ENCODE assay signal across 14 cellular contexts in genomic region chr6:130676077-130676772, GRCh38.
DNase-seq lines count a peak whose midpoint lies in the region; ATAC-seq and TF ChIP-seq lines count a peak whose summit lies in the region.
"Had no signal": no experiment of that assay in that cellular context is flagged by ENCODE, and none has a peak within 500 bp of the region (broad histone marks: within the 10 kb centered on the region; RNA-seq: fewer than 3 reads in every experiment).

No MANE protein-coding gene starts in this region.

- H3K36me3 Mint-ChIP-seq in activated naive CD8-positive, alpha-beta T cell treated with anti-CD3 and anti-CD28 coated beads, Interleukin-2, amount 10 ng/mL, durations not matched to agents 7 days and 5 days: peaks cover 20% of the 10 kb centered on the region
- H3K36me3 Mint-ChIP-seq in activated naive CD8-positive, alpha-beta T cell treated with anti-CD3 and anti-CD28 coated beads, Interleukin-2, amount 50 U/mL, for 24 hours (ENCODE audit: low read depth): peaks cover 8% of the 10 kb centered on the region

- H3K36me3 ChIP-seq in RWPE2 (ENCODE audit: low read depth): no peaks in the 10 kb centered on the region
- H3K36me3 ChIP-seq in osteoblast (ENCODE audit: insufficient read depth, low read length): no peaks in the 10 kb centered on the region
- no peaks in the 10 kb centered on the region for H3K36me3 ChIP-seq in OCI-LY7 (ENCODE audit: insufficient read depth, low read length)
- no peaks in the 10 kb centered on the region for H3K36me3 ChIP-seq in SK-N-SH (replicated peaks in 1 of 2; ENCODE audit: control insufficient read depth in 1 of 2, insufficient read depth in 2 of 2, low read length in 1 of 2)
- H3K36me3 ChIP-seq: gastroesophageal sphincter, neutrophil had no signal

- TF ChIP-seq RAD21 in SK-N-SH (IDR thresholded peaks at IDR 0.05; ENCODE audit: low read length): no peak

- POLR2A ChIA-PET in activated naive CD8-positive, alpha-beta T cell treated with anti-CD3 and anti-CD28 coated beads, Interleukin-2, amount 10 ng/mL, durations not matched to agents 7 days and 5 days (lab: Charles Lee): no interaction called here
- POLR2A ChIA-PET in OCI-LY7 (lab: Charles Lee) (interaction anchor here (0.7 to 1.1 kb wide), 4 partner anchors 11 to 320 kb away, joined by 3 read pairs; no protein-coding TSS in a partner anchor), SK-N-SH (lab: Yijun Ruan, JAX) (no interaction called here)

- peaks cover 25% of the 10 kb centered on the region for H3K9me3 Mint-ChIP-seq in activated naive CD8-positive, alpha-beta T cell treated with anti-CD3 and anti-CD28 coated beads, Interleukin-2, amount 10 ng/mL, durations not matched to agents 7 days and 5 days
- H3K9me3 Mint-ChIP-seq in activated naive CD8-positive, alpha-beta T cell treated with anti-CD3 and anti-CD28 coated beads, Interleukin-2, amount 50 U/mL, for 24 hours: peaks cover 16% of the 10 kb centered on the region

- TF ChIP-seq CTCF in RWPE2 (IDR thresholded peaks at IDR 0.05; ENCODE audit: poor library complexity, severe bottlenecking) (peak; percentile 24), foreskin keratinocyte (conservative IDR thresholded peaks at IDR 0.05) (peak; percentile 22), osteoblast (IDR thresholded peaks at IDR 0.05; ENCODE audit: extremely low read depth, low read depth, low read length) (no peak), OCI-LY7 (conservative IDR thresholded peaks at IDR 0.05; ENCODE audit: low read length) (no peak), SK-N-SH (IDR thresholded peaks at IDR 0.05) (no peak)

- H3K9me2 ChIP-seq in OCI-LY7 (ENCODE audit: insufficient read depth, low read length): no peaks in the 10 kb centered on the region
- no peaks in the 10 kb centered on the region for H3K9me2 ChIP-seq in SK-N-SH

- no peak for DNase-seq in activated naive CD8-positive, alpha-beta T cell treated with anti-CD3 and anti-CD28 coated beads, Interleukin-2, amount 10 ng/mL, durations not matched to agents 7 days and 5 days
- no peak for DNase-seq in activated naive CD8-positive, alpha-beta T cell treated with anti-CD3 and anti-CD28 coated beads, Interleukin-2, amount 50 U/mL, for 24 hours
- DNase-seq in RWPE2 (ENCODE audit: low spot score) (no peak), foreskin keratinocyte (no peak), osteoblast (ENCODE audit: insufficient read length, low spot score, missing footprints) (no peak), OCI-LY7 (ENCODE audit: low spot score) (no peak), SK-N-SH (no peak), posterior vena cava (ENCODE audit: low spot score) (no peak)
- DNase-seq: RPMI8226; stimulated activated CD4-positive, alpha-beta T cell treated with anti-CD3 and anti-CD28 coated beads, Interleukin-15, amount 100 ng/mL, for 24 hours; stimulated activated CD8-positive, alpha-beta memory T cell treated with anti-CD3 and anti-CD28 coated beads, Interleukin-4, amount 100 ng/mL, for 48 hours had no signal

- H3K27me3 ChIP-seq in RWPE2 (ENCODE audit: insufficient read depth, poor library complexity, severe bottlenecking) (no peaks in the 10 kb centered on the region), foreskin keratinocyte (no peaks in the 10 kb centered on the region), osteoblast (ENCODE audit: insufficient read depth, low read length) (no peaks in the 10 kb centered on the region), SK-N-SH (ENCODE audit: insufficient read depth) (no peaks in the 10 kb centered on the region)
- H3K27me3 ChIP-seq: gastroesophageal sphincter, neutrophil had no signal

- no peak overlapping the region for H2AFZ ChIP-seq in osteoblast (ENCODE audit: low read length)
- no peak overlapping the region for H2AFZ ChIP-seq in OCI-LY7 (ENCODE audit: low read length)
- H2AFZ ChIP-seq in SK-N-SH (ENCODE audit: low read depth): no peak overlapping the region

- H3K4me3 Mint-ChIP-seq in activated naive CD8-positive, alpha-beta T cell treated with anti-CD3 and anti-CD28 coated beads, Interleukin-2, amount 10 ng/mL, durations not matched to agents 7 days and 5 days: no peak overlapping the region
- H3K4me3 Mint-ChIP-seq in activated naive CD8-positive, alpha-beta T cell treated with anti-CD3 and anti-CD28 coated beads, Interleukin-2, amount 50 U/mL, for 24 hours: no peak overlapping the region

- no peaks in the 10 kb centered on the region for H3K27me3 Mint-ChIP-seq in activated naive CD8-positive, alpha-beta T cell treated with anti-CD3 and anti-CD28 coated beads, Interleukin-2, amount 10 ng/mL, durations not matched to agents 7 days and 5 days
- no peaks in the 10 kb centered on the region for H3K27me3 Mint-ChIP-seq in activated naive CD8-positive, alpha-beta T cell treated with anti-CD3 and anti-CD28 coated beads, Interleukin-2, amount 50 U/mL, for 24 hours

- CTCF ChIA-PET in OCI-LY7 (lab: Charles Lee; ENCODE audit: unreplicated experiment): no interaction called here
- CTCF ChIA-PET in SK-N-SH (lab: Yijun Ruan, JAX): interaction anchor here (0.6 kb wide), 1 partner anchor 985 kb away, joined by 3 read pairs; no protein-coding TSS in a partner anchor

- H3F3A ChIP-seq in SK-N-SH (replicated peaks; ENCODE audit: insufficient read depth): no peaks in the 10 kb centered on the region

- no peaks in the 10 kb centered on the region for H3K9me3 ChIP-seq in RWPE2 (ENCODE audit: severe bottlenecking)
- no peaks in the 10 kb centered on the region for H3K9me3 ChIP-seq in osteoblast (ENCODE audit: low read depth, low read length)
- no peaks in the 10 kb centered on the region for H3K9me3 ChIP-seq in OCI-LY7 (ENCODE audit: low read length)
- no peaks in the 10 kb centered on the region for H3K9me3 ChIP-seq in SK-N-SH
- H3K9me3 ChIP-seq: neutrophil had no signal

- H3K4me2 ChIP-seq in osteoblast (ENCODE audit: insufficient read depth, low read length): no peak overlapping the region
- no peak overlapping the region for H3K4me2 ChIP-seq in OCI-LY7 (ENCODE audit: low read length)
- H3K4me2 ChIP-seq in SK-N-SH: no peak overlapping the region

- H3K4me1 ChIP-seq in RWPE2 (ENCODE audit: insufficient read depth, poor library complexity, severe bottlenecking): peaks cover 21% of the 10 kb centered on the region
- peaks cover 11% of the 10 kb centered on the region for H3K4me1 ChIP-seq in foreskin keratinocyte
- H3K4me1 ChIP-seq in osteoblast (ENCODE audit: insufficient read depth, low read length): peaks cover 28% of the 10 kb centered on the region
- H3K4me1 ChIP-seq in OCI-LY7 (ENCODE audit: insufficient read depth, low read length, poor library complexity, severe bottlenecking): no peaks in the 10 kb centered on the region
- H3K4me1 ChIP-seq in SK-N-SH (ENCODE audit: control insufficient read depth in 1 of 2, insufficient read depth in 2 of 2, low read depth in 1 of 2, low read length in 1 of 2): no peaks in the 10 kb centered on the region; a peak in 2 of 4 replicates

- H3K27ac ChIP-seq in RWPE2 (ENCODE audit: poor library complexity, severe bottlenecking) (no peak overlapping the region), foreskin keratinocyte (no peak overlapping the region), osteoblast (ENCODE audit: low read depth, low read length) (no peak overlapping the region), OCI-LY7 (ENCODE audit: low read depth, low read length, poor library complexity, severe bottlenecking) (no peak overlapping the region), SK-N-SH (ENCODE audit: low read depth in 2 of 2, low read length in 1 of 2) (no peak overlapping the region)
- H3K27ac ChIP-seq: gastroesophageal sphincter, neutrophil had no signal

- H4K20me1 ChIP-seq in osteoblast (ENCODE audit: insufficient read depth, low read length) (no peaks in the 10 kb centered on the region), OCI-LY7 (ENCODE audit: insufficient read depth, low read length) (0 out of 2 replicates have a peak, but pooled peaks cover 4% of the 10 kb centered on the region), SK-N-SH (ENCODE audit: insufficient read depth) (no peaks in the 10 kb centered on the region)

- H3K4me1 Mint-ChIP-seq in activated naive CD8-positive, alpha-beta T cell treated with anti-CD3 and anti-CD28 coated beads, Interleukin-2, amount 10 ng/mL, durations not matched to agents 7 days and 5 days: peaks cover 5% of the 10 kb centered on the region
- H3K4me1 Mint-ChIP-seq in activated naive CD8-positive, alpha-beta T cell treated with anti-CD3 and anti-CD28 coated beads, Interleukin-2, amount 50 U/mL, for 24 hours: peaks cover 5% of the 10 kb centered on the region

- WGBS in SK-N-SH (ENCODE audit: low lambda C conversion rate): 23% methylated on average over 1 of the region's 1 CpG

- intact Hi-C loops in OCI-LY7 (cut with micrococcal nuclease; ENCODE audit: unreplicated experiment): no loop called here
- intact Hi-C loops in posterior vena cava (cut with DNase I): no loop called here

- H3K27ac Mint-ChIP-seq in activated naive CD8-positive, alpha-beta T cell treated with anti-CD3 and anti-CD28 coated beads, Interleukin-2, amount 10 ng/mL, durations not matched to agents 7 days and 5 days: peak overlapping the region; percentile 37
- H3K27ac Mint-ChIP-seq in activated naive CD8-positive, alpha-beta T cell treated with anti-CD3 and anti-CD28 coated beads, Interleukin-2, amount 50 U/mL, for 24 hours: no peak overlapping the region

- no peak for TF ChIP-seq EP300 in SK-N-SH (IDR thresholded peaks at IDR 0.05; ENCODE audit: borderline replicate concordance in 1 of 2, low read depth in 1 of 2, low read length in 1 of 2)

- H3K4me3 ChIP-seq in RWPE2 (ENCODE audit: severe bottlenecking): no peak overlapping the region
- H3K4me3 ChIP-seq in osteoblast (ENCODE audit: insufficient read depth, low read length): no peak overlapping the region
- H3K4me3 ChIP-seq in OCI-LY7 (ENCODE audit: low read depth, low read length, poor library complexity, severe bottlenecking): no peak overlapping the region
- no peak overlapping the region for H3K4me3 ChIP-seq in SK-N-SH (ENCODE audit: low read depth in 2 of 2, low read length in 1 of 2)
- H3K4me3 ChIP-seq: gastroesophageal sphincter had no signal

- no peak for ATAC-seq in activated naive CD8-positive, alpha-beta T cell treated with anti-CD3 and anti-CD28 coated beads, Interleukin-2, amount 10 ng/mL, durations not matched to agents 7 days and 5 days (ENCODE audit: low read depth)
- no peak for ATAC-seq in activated naive CD8-positive, alpha-beta T cell treated with anti-CD3 and anti-CD28 coated beads, Interleukin-2, amount 50 U/mL, for 24 hours
- ATAC-seq in RWPE2 (ENCODE audit: low read depth) (no peak), foreskin keratinocyte (no peak)
- ATAC-seq: gastroesophageal sphincter, left lobe of liver had no signal

- no TSS peak for BruUV-seq in OCI-LY7 (replicated peaks; lab: Mats Ljungman, UMichigan)

- no peak overlapping the region for H3K9ac ChIP-seq in SK-N-SH

- H3K79me2 ChIP-seq in osteoblast (ENCODE audit: insufficient read depth, low read length) (no peaks in the 10 kb centered on the region), OCI-LY7 (ENCODE audit: insufficient read depth, low read depth, low read length) (no peaks in the 10 kb centered on the region), SK-N-SH (ENCODE audit: insufficient read depth) (no peaks in the 10 kb centered on the region)

TF ChIP-seq in SK-N-SH, 30 proteins besides CTCF, POLR2A, EP300 and RAD21 (continues in another document):
- TF ChIP-seq MAX (IDR thresholded peaks at IDR 0.05; ENCODE audit: low read depth): no peak

Comparison
In these comparisons a context has a peak if more than half of its experiments do, and no peak if none do; other contexts are left out.
1. CTCF ChIP-seq: peak in RWPE2 (single experiment) and foreskin keratinocyte (single experiment); none in osteoblast (single experiment), OCI-LY7 (single experiment) and SK-N-SH (single experiment).